In the genomic region with DNA sequence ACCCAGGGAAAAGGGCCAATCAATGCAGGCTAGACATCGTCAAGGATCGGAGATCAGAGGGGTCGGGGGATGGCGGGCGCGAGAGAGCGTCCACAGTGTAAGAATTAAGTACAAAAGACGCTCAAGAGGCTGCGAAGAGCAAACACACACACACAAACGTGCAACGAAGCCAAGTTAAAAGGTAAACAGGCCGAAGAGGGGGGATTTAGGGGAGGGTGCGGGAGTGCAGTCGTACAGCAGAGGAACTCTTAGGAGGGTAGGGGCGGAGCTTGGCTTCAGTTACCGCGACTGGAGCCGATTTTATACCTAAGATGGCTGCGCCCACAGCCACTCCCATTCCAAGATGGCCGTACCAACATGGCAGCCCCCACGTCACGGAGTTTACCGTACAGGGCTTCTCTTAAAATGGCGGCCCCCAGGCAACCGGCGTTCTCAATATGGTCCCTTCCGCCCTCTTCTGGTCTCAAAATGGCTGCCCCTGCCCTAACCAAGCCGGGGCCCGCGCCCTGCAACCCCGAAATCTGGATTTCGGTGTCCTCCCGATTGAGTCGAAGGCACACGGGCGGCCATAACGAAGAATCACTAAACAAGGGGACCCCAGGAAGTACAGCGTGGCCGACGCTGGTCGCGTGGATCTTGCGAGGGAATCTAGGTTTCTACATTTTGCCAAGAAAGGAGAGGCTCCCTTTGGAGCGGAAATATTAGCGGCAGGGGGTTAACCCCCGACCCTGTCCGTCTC, we compare ENCODE assay signal across 1 cellular context.
TF ChIP-seq lines count a peak whose summit lies in the region.

No MANE protein-coding gene starts in this region.

TF ChIP-seq in GM12878, 131 proteins besides CTCF, POLR2A, EP300 and RAD21 (continued from another document):
- TF ChIP-seq, protein P1, sequence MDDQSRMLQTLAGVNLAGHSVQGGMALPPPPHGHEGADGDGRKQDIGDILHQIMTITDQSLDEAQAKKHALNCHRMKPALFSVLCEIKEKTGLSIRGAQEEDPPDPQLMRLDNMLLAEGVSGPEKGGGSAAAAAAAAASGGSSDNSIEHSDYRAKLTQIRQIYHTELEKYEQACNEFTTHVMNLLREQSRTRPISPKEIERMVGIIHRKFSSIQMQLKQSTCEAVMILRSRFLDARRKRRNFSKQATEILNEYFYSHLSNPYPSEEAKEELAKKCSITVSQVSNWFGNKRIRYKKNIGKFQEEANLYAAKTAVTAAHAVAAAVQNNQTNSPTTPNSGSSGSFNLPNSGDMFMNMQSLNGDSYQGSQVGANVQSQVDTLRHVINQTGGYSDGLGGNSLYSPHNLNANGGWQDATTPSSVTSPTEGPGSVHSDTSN (IDR thresholded peaks at IDR 0.05; ENCODE audit: insufficient replicate concordance, low read depth, low read length): peak; percentile 38
- no peak for TF ChIP-seq SREBF2 (IDR thresholded peaks at IDR 0.05; ENCODE audit: low read length)
- TF ChIP-seq CBX5 (IDR thresholded peaks at IDR 0.05; ENCODE audit: low read depth): 0 out of 2 replicates have a peak, but pooled peaks have one; percentile 27
- TF ChIP-seq CREB1 (IDR thresholded peaks at IDR 0.05; ENCODE audit: low read depth): peak; percentile 79
- TF ChIP-seq FOXK2 (IDR thresholded peaks at IDR 0.05): no peak
